8 cellular contexts compared by ENCODE assay signal in genomic region chr12:9651265-9651729, GRCh38. TPM values are rescaled to one million over a fixed set of nuclear protein-coding genes. Genes with fewer than 3 reads are reported as not detected.
DNase-seq lines count a peak whose midpoint lies in the region; ATAC-seq and FAIRE-seq lines count a peak whose summit lies in the region.

No MANE protein-coding gene starts in this region.

- peaks cover 35% of the 10 kb centered on the region for H3K4me1 ChIP-seq in GM23248 (ENCODE audit: insufficient read depth)
- H3K4me1 ChIP-seq in small intestine (ENCODE audit: control insufficient read depth in 2 of 2, insufficient read depth in 1 of 2, low read depth in 1 of 2, low read length in 1 of 2), result peaks cover 2 to 4% of the 10 kb centered on the region in 2 donors

- H3K9me3 ChIP-seq in GM23248 (ENCODE audit: low read depth), result no peaks in the 10 kb centered on the region
- no peaks in the 10 kb centered on the region for H3K9me3 ChIP-seq in small intestine (ENCODE audit: control insufficient read depth, low read depth)

- no peaks in the 10 kb centered on the region for H3K9me3 Mint-ChIP-seq in T-helper 1 cell treated with Interleukin-12 subunit alpha and Interleukin-12 subunit beta and Interleukin-4 antibody, amounts not matched to agents 30 μg/mL and 1 μg/mL, for 36 hours
- peaks cover 0 to 5% of the 10 kb centered on the region in 2 donors for H3K9me3 Mint-ChIP-seq in effector memory CD8-positive, alpha-beta T cell

- H3K79me2 ChIP-seq in GM23248 (ENCODE audit: insufficient read depth), result peaks cover 44% of the 10 kb centered on the region

- peaks cover 63% of the 10 kb centered on the region for H3K4me1 Mint-ChIP-seq in T-helper 1 cell treated with Interleukin-12 subunit alpha and Interleukin-12 subunit beta and Interleukin-4 antibody, amounts not matched to agents 30 μg/mL and 1 μg/mL, for 36 hours (ENCODE audit: low read depth)
- H3K4me1 Mint-ChIP-seq in effector memory CD8-positive, alpha-beta T cell (ENCODE audit: low read depth in 2 of 2), result peaks cover 57 to 61% of the 10 kb centered on the region in 2 donors

- peaks cover 4% of the 10 kb centered on the region for H3K27me3 Mint-ChIP-seq in T-helper 1 cell treated with Interleukin-12 subunit alpha and Interleukin-12 subunit beta and Interleukin-4 antibody, amounts not matched to agents 30 μg/mL and 1 μg/mL, for 36 hours (ENCODE audit: low read depth)
- no peaks in the 10 kb centered on the region for H3K27me3 Mint-ChIP-seq in effector memory CD8-positive, alpha-beta T cell

- peak; percentile 76 for DNase-seq in GM23248
- no peak for DNase-seq in effector memory CD8-positive, alpha-beta T cell
- no peak for DNase-seq in small intestine
- no peak for DNase-seq in NCI-H1092 treated with DMSO at 0.1 percent for 48 hours (lab: John Stamatoyannopoulos, UW)

- H3K36me3 ChIP-seq in GM23248 (ENCODE audit: low read depth) (peaks cover 4% of the 10 kb centered on the region; the same call in 1 of the 2 replicates), small intestine (ENCODE audit: control insufficient read depth in 2 of 2, insufficient read depth in 2 of 2, low read length in 2 of 2) (no peaks in the 10 kb centered on the region)

- in situ Hi-C loops in GM23248 (cut with MboI), result no loop called here

- peaks cover 62% of the 10 kb centered on the region for H3K36me3 Mint-ChIP-seq in T-helper 1 cell treated with Interleukin-12 subunit alpha and Interleukin-12 subunit beta and Interleukin-4 antibody, amounts not matched to agents 30 μg/mL and 1 μg/mL, for 36 hours (ENCODE audit: low read depth)
- peaks cover 82% of the 10 kb centered on the region for H3K36me3 Mint-ChIP-seq in effector memory CD8-positive, alpha-beta T cell (ENCODE audit: insufficient read depth)

- H3K27me3 ChIP-seq in GM23248 (replicated peaks; ENCODE audit: insufficient read depth), result no peaks in the 10 kb centered on the region
- H3K27me3 ChIP-seq in small intestine (ENCODE audit: control insufficient read depth in 2 of 2, insufficient read depth in 2 of 2, low read length in 2 of 2), result no peaks in the 10 kb centered on the region

- 98 to 100% methylated on average over 3 of the region's 3 CpGs for WGBS in GM23248 (ENCODE audit: low coverage in 1 of 2, low lambda C conversion rate in 2 of 2, missing lambda C conversion rate in 2 of 2), 2 experiments
- WGBS in small intestine, 3 donors, result 51 to 78% (median 66%) methylated on average over 3 of the region's 3 CpGs

- H3K9me2 ChIP-seq in GM23248 (ENCODE audit: insufficient read depth), result no peaks in the 10 kb centered on the region

- peaks cover 45% of the 10 kb centered on the region for H3F3A ChIP-seq in GM23248 (ENCODE audit: insufficient read depth)

- H2AFZ ChIP-seq in GM23248, result peak overlapping the region; percentile 46

- H3K4me3 ChIP-seq in GM23248, result peak overlapping the region; percentile 82; the same call in 1 of the 2 replicates
- peak overlapping the region in 1 of 2 donors; percentile 22 for H3K4me3 ChIP-seq in small intestine (ENCODE audit: low read depth in 1 of 2, low read length in 2 of 2)

- H3K4me2 ChIP-seq in GM23248 (ENCODE audit: unreplicated experiment), result peak overlapping the region; percentile 95

- peak overlapping the region; percentile 95 for H3K27ac Mint-ChIP-seq in T-helper 1 cell treated with Interleukin-12 subunit alpha and Interleukin-12 subunit beta and Interleukin-4 antibody, amounts not matched to agents 30 μg/mL and 1 μg/mL, for 36 hours
- H3K27ac Mint-ChIP-seq in effector memory CD8-positive, alpha-beta T cell, result peak overlapping the region; percentile 95 to 96

- no peaks in the 10 kb centered on the region for H4K20me1 ChIP-seq in GM23248 (ENCODE audit: insufficient read depth)

- peak overlapping the region; percentile 90 for H3K9ac ChIP-seq in GM23248

- no peak for FAIRE-seq in small intestine (lab: Jason Lieb, UNC)

- H3K4me3 Mint-ChIP-seq in T-helper 1 cell treated with Interleukin-12 subunit alpha and Interleukin-12 subunit beta and Interleukin-4 antibody, amounts not matched to agents 30 μg/mL and 1 μg/mL, for 36 hours, result peak overlapping the region; percentile 92
- H3K4me3 Mint-ChIP-seq in effector memory CD8-positive, alpha-beta T cell, result peak overlapping the region; percentile 92 to 98

- no peak for ATAC-seq in effector memory CD8-positive, alpha-beta T cell (replicated peaks)
- no peak for ATAC-seq in GM18520 (IDR thresholded peaks at IDR 0.05; ENCODE audit: unreplicated experiment)
- no peak for ATAC-seq in HG03521 (IDR thresholded peaks at IDR 0.05; ENCODE audit: unreplicated experiment)
- no peak for ATAC-seq in GM21423 (IDR thresholded peaks at IDR 0.05; ENCODE audit: unreplicated experiment)

- H3K27ac ChIP-seq in GM23248 (peak overlapping the region; percentile 94), small intestine (ENCODE audit: low read depth in 1 of 2, low read length in 1 of 2) (peak overlapping the region; percentile 62 to 78)

RNA-seq across cellular contexts. Expression of gene CLEC2D, which starts 18.2 kb away (rescaled TPM):
- total RNA-seq in GM23248 (2014; rRNA removed; shearing (Covaris generic)), result 0.54 and 6.6 TPM in 2 replicates
- polyA plus RNA-seq in GM23248 (2016; fragmentation: Nextera tagmentation; extraction: Ambion mirVana) (1.1 and 2.8 TPM in 2 replicates), small intestine (1 to 10 TPM in 2 of 3 donors, under 1 TPM in 1; 0.67 to 2.4 (median 2.0) TPM)

RNA-seq across cellular contexts. Expression of gene KLRB1, which starts 43.6 kb away (rescaled TPM):
- total RNA-seq in GM23248 (2014; rRNA removed; shearing (Covaris generic)), result not detected in 2 replicates
- polyA plus RNA-seq in GM23248 (2016; fragmentation: Nextera tagmentation; extraction: Ambion mirVana), result not detected in 2 replicates
- 10 to 100 TPM in 1 of 3 donors, 1 to 10 TPM in 2; 2.5 to 15.9 (median 2.9) TPM for polyA plus RNA-seq in small intestine
